In the genomic region with DNA sequence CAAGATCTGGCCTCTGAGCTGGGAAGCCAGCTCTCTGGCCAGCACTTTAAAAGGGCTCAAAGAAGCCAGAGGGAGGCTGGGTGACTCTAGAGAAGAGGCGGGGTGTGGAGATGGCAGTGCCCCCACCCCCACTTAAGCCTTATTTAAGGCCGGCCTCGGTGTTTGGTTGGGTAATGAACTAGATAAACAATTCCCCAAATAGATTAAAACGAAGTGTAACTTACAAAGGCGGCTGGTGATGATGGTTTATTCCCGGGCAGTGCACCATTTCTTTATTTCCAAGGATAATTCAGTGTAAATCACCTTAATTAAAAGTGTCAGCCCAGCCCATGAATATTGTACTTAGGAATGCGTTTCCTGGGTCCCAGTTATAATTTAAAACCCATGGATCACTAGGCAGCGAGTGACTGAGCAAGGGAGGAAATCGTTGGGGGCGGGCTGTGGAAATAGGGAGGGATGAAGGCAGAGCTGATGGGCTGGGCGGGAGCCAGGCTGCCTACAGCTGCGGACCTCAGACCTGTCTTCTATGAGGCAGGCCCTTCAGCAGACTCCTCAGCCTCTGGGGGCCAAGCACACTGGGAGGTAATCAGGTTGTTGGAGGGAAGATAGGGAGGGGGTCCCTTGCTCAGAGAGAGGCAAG, we compare ENCODE assay signal across 17 cellular contexts. TPM values are rescaled to one million over a fixed set of nuclear protein-coding genes. Genes with fewer than 3 reads are reported as not detected.
A peak's percentile ranks its signal among the peaks of the same experiment; 100 is the strongest.
DNase-seq lines count a peak whose midpoint lies in the region; ATAC-seq, FAIRE-seq and TF ChIP-seq lines count a peak whose summit lies in the region.
"Had no signal": no experiment of that assay in that cellular context is flagged by ENCODE, and none has a peak within 500 bp of the region (broad histone marks: within the 10 kb centered on the region; RNA-seq: fewer than 3 reads in every experiment).

No MANE protein-coding gene starts in this region.

- H3K9me3 ChIP-seq in mucosa of descending colon, result no peaks in the 10 kb centered on the region
- H3K9me3 ChIP-seq: neutrophil had no signal

- FAIRE-seq in HTR-8/SVneo (lab: Jason Lieb, UNC), result peak; percentile 31
- FAIRE-seq: keratinocyte had no signal

- H3K36me3 ChIP-seq in mucosa of descending colon (ENCODE audit: low read depth), result no peaks in the 10 kb centered on the region
- H3K36me3 ChIP-seq: neutrophil had no signal

- TF ChIP-seq CTCF in AG09319 (IDR thresholded peaks at IDR 0.05; ENCODE audit: low read depth, low read length) (no peak), mucosa of descending colon (IDR thresholded peaks at IDR 0.05) (no peak), mesothelial cell of epicardium (IDR thresholded peaks at IDR 0.05; ENCODE audit: unreplicated experiment) (no peak)

- no peak overlapping the region for H3K4me3 ChIP-seq in mucosa of descending colon

- H3K36me3 Mint-ChIP-seq in mesothelial cell of epicardium, result no peaks in the 10 kb centered on the region
- no peaks in the 10 kb centered on the region for H3K36me3 Mint-ChIP-seq in stimulated activated naive B cell treated with anti-CD40 and anti-IgM and Interleukin-4, amounts not matched to agents 10 μg/mL and 1 μg/mL and 100 μg/mL, for 72 hours

- intact Hi-C loops in mucosa of descending colon (cut with DNase I, micrococcal nuclease), result no loop called here

- DNase-seq in AG09319 (ENCODE audit: extremely low read depth, low read depth) (peak; percentile 70), HTR-8/SVneo (ENCODE audit: insufficient read length, low spot score) (peak; percentile 58), dedifferentiated amniotic fluid mesenchymal stem cell (ENCODE audit: extremely low spot score) (peak; percentile 77), mucosa of descending colon (no peak), mesothelial cell of epicardium (ENCODE audit: low spot score in 2 of 2, unreplicated experiment in 2 of 2) (no peak)
- no peak for DNase-seq in stimulated activated naive B cell treated with anti-CD40 and anti-IgM and Interleukin-4, amounts not matched to agents 10 μg/mL and 1 μg/mL and 100 μg/mL, for 72 hours
- DNase-seq: activated CD4-positive, alpha-beta memory T cell treated with anti-CD3 and anti-CD28 coated beads, Interleukin-2, amount 10 ng/mL, durations not matched to agents 7 days and 5 days; activated naive CD4-positive, alpha-beta T cell; central memory CD4-positive, alpha-beta T cell; foreskin melanocyte; stimulated activated CD4-positive, alpha-beta T cell treated with anti-CD3 and anti-CD28 coated beads, Interleukin-15, amount 100 ng/mL, for 24 hours; stimulated activated CD8-positive, alpha-beta memory T cell treated with anti-CD3 and anti-CD28 coated beads, Interleukin-4, amount 100 ng/mL, for 48 hours; T-helper 9 cell had no signal

- peak; percentile 18 for ATAC-seq in mucosa of descending colon
- no peak for ATAC-seq in GM21786 (IDR thresholded peaks at IDR 0.05; ENCODE audit: unreplicated experiment)
- ATAC-seq in HG03342 (IDR thresholded peaks at IDR 0.05; ENCODE audit: unreplicated experiment), result no peak
- ATAC-seq in stimulated activated naive B cell treated with anti-CD40 and anti-IgM and Interleukin-4, amounts not matched to agents 10 μg/mL and 1 μg/mL and 100 μg/mL, for 72 hours (replicated peaks), result no peak

- H3K4me3 Mint-ChIP-seq in mesothelial cell of epicardium, result no peak overlapping the region
- no peak overlapping the region for H3K4me3 Mint-ChIP-seq in stimulated activated naive B cell treated with anti-CD40 and anti-IgM and Interleukin-4, amounts not matched to agents 10 μg/mL and 1 μg/mL and 100 μg/mL, for 72 hours
- H3K4me3 Mint-ChIP-seq: activated CD4-positive, alpha-beta memory T cell treated with anti-CD3 and anti-CD28 coated beads, Interleukin-2, amount 10 ng/mL, durations not matched to agents 7 days and 5 days had no signal

- H3K27me3 Mint-ChIP-seq in mesothelial cell of epicardium (ENCODE audit: low read depth), result peaks cover 71% of the 10 kb centered on the region
- H3K27me3 Mint-ChIP-seq in stimulated activated naive B cell treated with anti-CD40 and anti-IgM and Interleukin-4, amounts not matched to agents 10 μg/mL and 1 μg/mL and 100 μg/mL, for 72 hours, result peaks cover 0 to 5% of the 10 kb centered on the region in 2 donors

- no peak overlapping the region for H3K27ac Mint-ChIP-seq in mesothelial cell of epicardium
- H3K27ac Mint-ChIP-seq in stimulated activated naive B cell treated with anti-CD40 and anti-IgM and Interleukin-4, amounts not matched to agents 10 μg/mL and 1 μg/mL and 100 μg/mL, for 72 hours, result no peak overlapping the region
- H3K27ac Mint-ChIP-seq: activated CD4-positive, alpha-beta memory T cell treated with anti-CD3 and anti-CD28 coated beads, Interleukin-2, amount 10 ng/mL, durations not matched to agents 7 days and 5 days had no signal

- no peaks in the 10 kb centered on the region for H3K9me3 Mint-ChIP-seq in mesothelial cell of epicardium
- no peaks in the 10 kb centered on the region for H3K9me3 Mint-ChIP-seq in stimulated activated naive B cell treated with anti-CD40 and anti-IgM and Interleukin-4, amounts not matched to agents 10 μg/mL and 1 μg/mL and 100 μg/mL, for 72 hours
- H3K9me3 Mint-ChIP-seq: activated CD4-positive, alpha-beta memory T cell treated with anti-CD3 and anti-CD28 coated beads, Interleukin-2, amount 10 ng/mL, durations not matched to agents 7 days and 5 days had no signal

- H3K4me1 ChIP-seq in mucosa of descending colon (ENCODE audit: low read depth), result no peaks in the 10 kb centered on the region

- peaks cover 31% of the 10 kb centered on the region for H3K4me1 Mint-ChIP-seq in mesothelial cell of epicardium
- no peaks in the 10 kb centered on the region for H3K4me1 Mint-ChIP-seq in stimulated activated naive B cell treated with anti-CD40 and anti-IgM and Interleukin-4, amounts not matched to agents 10 μg/mL and 1 μg/mL and 100 μg/mL, for 72 hours
- H3K4me1 Mint-ChIP-seq: activated CD4-positive, alpha-beta memory T cell treated with anti-CD3 and anti-CD28 coated beads, Interleukin-2, amount 10 ng/mL, durations not matched to agents 7 days and 5 days had no signal

RNA-seq across cellular contexts. Expression of a gene that starts 54.9 kb away (rescaled TPM):
- total RNA-seq in mucosa of descending colon (10 to 100 TPM; 19.3 to 46.0 (median 36.6) TPM), mesothelial cell of epicardium (8.9 to 9.9 TPM (median 9.8 TPM) in 3 replicates)

RNA-seq across cellular contexts. Expression of a gene that starts 55.1 kb away (rescaled TPM):
- total RNA-seq in mucosa of descending colon (1 to 10 TPM; 1.7 to 4.1 (median 2.3) TPM), mesothelial cell of epicardium (14.9 to 19.1 TPM (median 17.9 TPM) in 3 replicates)

Comparison
In these comparisons a context has a peak if more than half of its experiments do, and no peak if none do; other contexts are left out.
1. DNase-seq: peak in AG09319 (single experiment), HTR-8/SVneo (single experiment) and dedifferentiated amniotic fluid mesenchymal stem cell (single experiment); none in mucosa of descending colon (0 of 3), mesothelial cell of epicardium (0 of 2) and stimulated activated naive B cell treated with anti-CD40 and anti-IgM and Interleukin-4, amounts not matched to agents 10 μg/mL and 1 μg/mL and 100 μg/mL, for 72 hours (single experiment).